In genomic region chr9:88932766-88933165, GRCh38 we compare ENCODE assay signal across 23 cellular contexts. TPM values are rescaled to one million over a fixed set of nuclear protein-coding genes. Genes with fewer than 3 reads are reported as not detected.
DNase-seq lines count a peak whose midpoint lies in the region; ATAC-seq and TF ChIP-seq lines count a peak whose summit lies in the region.
"Had no signal": no experiment of that assay in that cellular context is flagged by ENCODE, and none has a peak within 500 bp of the region (broad histone marks: within the 10 kb centered on the region; RNA-seq: fewer than 3 reads in every experiment).

No MANE protein-coding gene starts in this region.

- ATAC-seq in esophagus mucosa (no peak), HG02970 (IDR thresholded peaks at IDR 0.05; ENCODE audit: low FRiP score, unreplicated experiment) (no peak), GM21367 (IDR thresholded peaks at IDR 0.05; ENCODE audit: unreplicated experiment) (no peak)
- ATAC-seq: left ventricle myocardium superior had no signal

- DNase-seq in HT1080 (ENCODE audit: low read depth) (peak; percentile 78), NCI-H748 treated with DMSO at 0.1 percent for 48 hours (lab: John Stamatoyannopoulos, UW) (peak; percentile 88), dermis microvascular lymphatic vessel endothelial cell (ENCODE audit: low read depth in 2 of 2) (peak; percentile 63 to 77), GM13976 (ENCODE audit: low spot score) (no peak)
- DNase-seq: activated CD4-positive, alpha-beta T cell treated with anti-CD3 and anti-CD28 coated beads, Interleukin-2, amount 50 U/mL, for 48 hours; activated naive CD8-positive, alpha-beta T cell treated with anti-CD3 and anti-CD28 coated beads, Interleukin-2, amount 10 ng/mL, durations not matched to agents 7 days and 5 days; activated T-cell treated with anti-CD3 and anti-CD28 coated beads, Interleukin-2, amount 50 U/mL, for 1 hour; brain microvascular endothelial cell; CD4-positive, alpha-beta T cell; cortex of kidney; EL; erythroblast; KBM-7; left ventricle myocardium superior; NCI-H1092 treated with DMSO at 0.1 percent for 48 hours; NCI-H510A treated with DMSO at 0.1 percent for 48 hours; occipital lobe; PC-9; stimulated activated CD4-positive, alpha-beta T cell treated with anti-CD3 and anti-CD28 coated beads, Interleukin-2, amount 100 ng/mL, for 24 hours had no signal

- 0 out of 2 replicates have a peak overlapping the region, but pooled peaks have one; percentile 7 for H3K27ac ChIP-seq in C4-2B
- H3K27ac ChIP-seq: brain microvascular endothelial cell, PC-9 had no signal

- in situ Hi-C loops in GM13976 (cut with MboI; ENCODE audit: low sequenced_read_pairs, unreplicated experiment), result no loop called here

- TF ChIP-seq CTCF in C4-2B (conservative IDR thresholded peaks at IDR 0.05) (no peak), GM13976 (IDR thresholded peaks at IDR 0.05; ENCODE audit: borderline replicate concordance, control extremely low read depth, extremely low read depth, insufficient read depth, missing control alignments) (no peak)

RNA-seq across cellular contexts. Expression of gene S1PR3, which starts 58.5 kb away (rescaled TPM):
- 0.05 TPM in 1 of 2 replicates, not detected in the other for total RNA-seq in HT1080 (2014; rRNA removed; shearing (Covaris generic))
- polyA plus RNA-seq in HT1080 (2015; cell fraction: cytosol; rRNA removed), result 0.38 and 0.72 TPM in 2 replicates
- polyA plus RNA-seq in HT1080 (2015; cell fraction: nucleus; rRNA removed), result 0.23 and 0.51 TPM in 2 replicates
- total RNA-seq in dermis microvascular lymphatic vessel endothelial cell (0.63 and 1.2 TPM in 2 replicates), esophagus mucosa (2.2 TPM)
